ENCODE assay signal across 12 cellular contexts in genomic region chr16:58652741-58653140, GRCh38. TPM values are rescaled to one million over a fixed set of nuclear protein-coding genes. Genes with fewer than 3 reads are reported as not detected.
DNase-seq lines count a peak whose midpoint lies in the region; ATAC-seq and TF ChIP-seq lines count a peak whose summit lies in the region.
"Had no signal": no experiment of that assay in that cellular context is flagged by ENCODE, and none has a peak within 500 bp of the region (broad histone marks: within the 10 kb centered on the region; RNA-seq: fewer than 3 reads in every experiment).

No MANE protein-coding gene starts in this region.

- ATAC-seq in body of pancreas: no peak
- ATAC-seq: pancreas, T-helper 17 cell had no signal

- no peaks in the 10 kb centered on the region for H3K9me3 Mint-ChIP-seq in neural crest cell

- H3K4me1 ChIP-seq in HAP-1: peaks cover 14% of the 10 kb centered on the region
- H3K4me1 ChIP-seq in body of pancreas: peaks cover 10% of the 10 kb centered on the region
- H3K4me1 ChIP-seq: colonic mucosa had no signal

- DNase-seq in HAP-1 (ENCODE audit: low spot score in 2 of 2) (peak; percentile 58 to 77), SK-MEL-5 (ENCODE audit: low read depth, low spot score) (peak; percentile 77), fibroblast of villous mesenchyme (ENCODE audit: low read depth) (peak; percentile 51), neural crest cell (ENCODE audit: low read depth, low spot score) (peak; percentile 8), body of pancreas (no peak), NCI-H2029 (lab: John Stamatoyannopoulos, UW) (no peak), NCI-H1092 treated with DMSO at 0.1 percent for 48 hours (lab: John Stamatoyannopoulos, UW) (no peak)
- DNase-seq: colonic mucosa; pancreas; stimulated activated CD8-positive, alpha-beta memory T cell treated with anti-CD3 and anti-CD28 coated beads, Interleukin-4, amount 100 ng/mL, for 48 hours; T-helper 17 cell; transverse colon had no signal

- TF ChIP-seq POLR2A in body of pancreas (IDR thresholded peaks at IDR 0.05): no peak

- in situ Hi-C loops in HAP-1 (cut with MboI; ENCODE audit: low sequenced_read_pairs) (no loop called here), SK-MEL-5 (cut with HindIII; ENCODE audit: low pct_unique_long_range_greater_than_20kb, low sequenced_read_pairs) (no loop called here)

- intact Hi-C loops in body of pancreas (cut with DNase I): loop anchor here (10.0 kb wide), 1 partner anchor 318 kb away; no protein-coding TSS in a partner anchor

- H3K4me3 ChIP-seq in HAP-1: no peak overlapping the region
- H3K4me3 ChIP-seq in fibroblast of villous mesenchyme (ENCODE audit: low read depth, low read length): no peak overlapping the region
- no peak overlapping the region for H3K4me3 ChIP-seq in body of pancreas
- H3K4me3 ChIP-seq: colonic mucosa, pancreas, transverse colon had no signal

- no peaks in the 10 kb centered on the region for H3K36me3 Mint-ChIP-seq in neural crest cell (ENCODE audit: low read depth)

- 55 to 67% methylated on average over 2 to 3 of the region's 3 CpGs for WGBS in body of pancreas, 2 donors

- H3K27me3 Mint-ChIP-seq in neural crest cell (ENCODE audit: low read depth): peaks cover 2% of the 10 kb centered on the region

- H3K27ac Mint-ChIP-seq in neural crest cell (ENCODE audit: unreplicated experiment): no peak overlapping the region
- H3K27ac Mint-ChIP-seq: T-helper 17 cell had no signal

- no peak for TF ChIP-seq CTCF in fibroblast of villous mesenchyme (IDR thresholded peaks at IDR 0.05; ENCODE audit: insufficient read depth, low read depth, low read length)
- no peak for TF ChIP-seq CTCF in neural crest cell (conservative IDR thresholded peaks at IDR 0.05)
- TF ChIP-seq CTCF in body of pancreas (IDR thresholded peaks at IDR 0.05): no peak

- H3K9me3 ChIP-seq in HAP-1 (no peaks in the 10 kb centered on the region), body of pancreas (no peaks in the 10 kb centered on the region)
- H3K9me3 ChIP-seq: colonic mucosa, pancreas, transverse colon had no signal

- peaks cover 16% of the 10 kb centered on the region for H3K4me1 Mint-ChIP-seq in neural crest cell
- H3K4me1 Mint-ChIP-seq: T-helper 17 cell had no signal

- H3K4me3 Mint-ChIP-seq in neural crest cell: no peak overlapping the region
- H3K4me3 Mint-ChIP-seq: T-helper 17 cell had no signal

- H3K27ac ChIP-seq in body of pancreas: no peak overlapping the region
- H3K27ac ChIP-seq: colonic mucosa, pancreas, transverse colon had no signal

- H3K27me3 ChIP-seq in HAP-1 (ENCODE audit: low read depth) (no peaks in the 10 kb centered on the region), body of pancreas (no peaks in the 10 kb centered on the region)
- H3K27me3 ChIP-seq: colonic mucosa, pancreas, transverse colon had no signal

- H3K36me3 ChIP-seq in HAP-1 (replicated peaks) (no peaks in the 10 kb centered on the region), body of pancreas (replicated peaks in 1 of 2; ENCODE audit: insufficient read depth in 1 of 2, low read depth in 2 of 2) (no peaks in the 10 kb centered on the region)
- H3K36me3 ChIP-seq: colonic mucosa, pancreas, transverse colon had no signal

RNA-seq across cellular contexts. Expression of gene CNOT1, which starts 23.1 kb away (rescaled TPM):
- 118 and 121 TPM in 2 replicates for total RNA-seq in SK-MEL-5 (2014; rRNA removed; shearing (Covaris generic))
- polyA plus RNA-seq in SK-MEL-5 (2015; cell fraction: cytosol; rRNA removed): 72.0 and 99.5 TPM in 2 replicates
- 83.3 and 84.9 TPM in 2 replicates for polyA plus RNA-seq in SK-MEL-5 (2015; cell fraction: nucleus; rRNA removed)
- total RNA-seq in fibroblast of villous mesenchyme (110 and 133 TPM in 2 replicates), neural crest cell (247 and 254 TPM in 2 replicates), body of pancreas (10 to 100 TPM; 56.8 to 63.9 TPM)

RNA-seq across cellular contexts. Expression of gene SLC38A7, which starts 31.8 kb away (rescaled TPM):
- total RNA-seq in SK-MEL-5 (2014; rRNA removed; shearing (Covaris generic)): 23.4 and 30.3 TPM in 2 replicates
- polyA plus RNA-seq in SK-MEL-5 (2015; cell fraction: cytosol; rRNA removed): 25.2 and 32.5 TPM in 2 replicates
- 53.6 and 57.8 TPM in 2 replicates for polyA plus RNA-seq in SK-MEL-5 (2015; cell fraction: nucleus; rRNA removed)
- 42.3 and 43.5 TPM in 2 replicates for total RNA-seq in fibroblast of villous mesenchyme
- total RNA-seq in neural crest cell: 31.7 and 31.8 TPM in 2 replicates
- 1 to 10 TPM; 6.3 to 7.3 TPM for total RNA-seq in body of pancreas

Comparison
In these comparisons a context has a peak if more than half of its experiments do, and no peak if none do; other contexts are left out.
1. DNase-seq: peak in HAP-1 (2 of 2), SK-MEL-5 (single experiment), fibroblast of villous mesenchyme (single experiment) and neural crest cell (single experiment); none in body of pancreas (0 of 4), NCI-H2029 (single experiment) and NCI-H1092 treated with DMSO at 0.1 percent for 48 hours (single experiment).